In the genomic region with DNA sequence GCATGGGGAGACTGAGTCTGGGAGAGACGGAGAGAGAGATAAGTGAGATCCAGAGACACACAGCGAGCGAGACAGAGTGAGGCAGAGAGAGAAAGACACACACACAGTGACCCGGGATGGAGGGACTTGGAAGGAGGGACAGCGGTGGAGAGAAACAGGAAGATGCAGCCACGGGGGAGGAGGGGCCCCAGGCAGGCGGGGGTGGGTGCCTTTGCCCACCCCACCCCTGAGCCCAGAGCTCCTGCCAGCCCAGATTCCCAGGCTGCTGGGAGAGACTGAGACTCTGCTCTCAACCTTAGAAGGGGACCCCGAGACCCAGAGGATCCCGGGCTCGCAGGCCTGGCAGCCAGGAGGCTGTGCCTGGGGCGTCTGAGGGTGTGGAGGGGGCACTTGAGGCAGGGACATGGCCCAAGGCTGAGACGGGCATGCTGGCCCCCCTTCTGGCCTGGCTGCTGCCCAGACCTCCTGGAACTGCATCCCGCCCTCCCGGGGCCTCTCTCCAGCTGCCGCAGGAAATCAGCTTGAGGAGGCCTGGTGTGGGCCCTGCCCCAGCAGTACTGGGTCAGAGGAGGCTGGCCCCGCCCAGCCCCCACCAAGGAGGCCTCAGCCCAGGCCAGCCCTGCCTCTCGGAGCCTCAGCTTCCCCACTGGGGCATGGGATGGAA, we compare ENCODE assay signal across 9 cellular contexts. TPM values are rescaled to one million over a fixed set of nuclear protein-coding genes. Genes with fewer than 3 reads are reported as not detected.
A peak's percentile ranks its signal among the peaks of the same experiment; 100 is the strongest.
DNase-seq lines count a peak whose midpoint lies in the region; ATAC-seq, FAIRE-seq and TF ChIP-seq lines count a peak whose summit lies in the region.
"Had no signal": no experiment of that assay in that cellular context is flagged by ENCODE, and none has a peak within 500 bp of the region (broad histone marks: within the 10 kb centered on the region; RNA-seq: fewer than 3 reads in every experiment).

No MANE protein-coding gene starts in this region.

- H3K4me3 ChIP-seq in K562 (no peak overlapping the region), keratinocyte (ENCODE audit: control insufficient read depth in 2 of 3, extremely low read depth in 1 of 3, insufficient read depth in 2 of 3, low read depth in 1 of 3, low read length in 3 of 3) (no peak overlapping the region), skeletal muscle tissue (ENCODE audit: low read length in 3 of 3) (no peak overlapping the region)

- no peak for TF ChIP-seq RAD21 in K562 (CRISPR knock-in tag; conservative IDR thresholded peaks at IDR 0.05 in 1 of 2, IDR thresholded peaks at IDR 0.05 in 1 of 2)

- TF ChIP-seq EP300 in K562 (IDR thresholded peaks at IDR 0.05; ENCODE audit: low read length), result no peak

- dilution Hi-C loops in keratinocyte (cut with MboI; ENCODE audit: extremely low pct_ligation_motif_present, low sequenced_read_pairs), result no loop called here

- H3K27me3 Mint-ChIP-seq in activated CD4-positive, alpha-beta T cell treated with anti-CD3 and anti-CD28 coated beads for 36 hours, result no peaks in the 10 kb centered on the region

- POLR2A ChIA-PET in K562 (lab: Yijun Ruan, JAX), result interaction anchor here (0.9 kb wide), 1 partner anchor 11 kb away, joined by 3 read pairs; no protein-coding TSS in a partner anchor
- POLR2A ChIA-PET in activated CD4-positive, alpha-beta T cell treated with anti-CD3 and anti-CD28 coated beads for 36 hours (lab: Charles Lee), result no interaction called here

- no peaks in the 10 kb centered on the region for H4K20me1 ChIP-seq in K562 (replicated peaks; ENCODE audit: control insufficient read depth, insufficient read depth, low read length)
- no peaks in the 10 kb centered on the region for H4K20me1 ChIP-seq in keratinocyte (ENCODE audit: control insufficient read depth, extremely low read depth, insufficient read depth, low read length)

- no peaks in the 10 kb centered on the region for H3K4me1 Mint-ChIP-seq in activated CD4-positive, alpha-beta T cell treated with anti-CD3 and anti-CD28 coated beads for 36 hours

- H3K4me2 ChIP-seq in K562 (ENCODE audit: insufficient read depth, low read length) (no peak overlapping the region), keratinocyte (ENCODE audit: control insufficient read depth, extremely low read depth, insufficient read depth, low read depth, low read length) (no peak overlapping the region)

- H3K27ac Mint-ChIP-seq in activated CD4-positive, alpha-beta T cell treated with anti-CD3 and anti-CD28 coated beads for 36 hours, result no peak overlapping the region

- H3K36me3 ChIP-seq in K562 (ENCODE audit: control insufficient read depth, insufficient read depth, low read length) (peaks cover 29% of the 10 kb centered on the region; the same call in 1 of the 3 replicates), keratinocyte (ENCODE audit: control insufficient read depth in 2 of 2, extremely low read depth in 1 of 2, insufficient read depth in 2 of 2, low read length in 2 of 2) (no peaks in the 10 kb centered on the region), skeletal muscle tissue (ENCODE audit: control insufficient read depth in 3 of 3, insufficient read depth in 3 of 3, low read length in 3 of 3) (peaks cover 12 to 40% (median 36%) of the 10 kb centered on the region in 3 donors)

- H3K36me3 Mint-ChIP-seq in activated CD4-positive, alpha-beta T cell treated with anti-CD3 and anti-CD28 coated beads for 36 hours (ENCODE audit: low read depth), result no peaks in the 10 kb centered on the region

- H3K79me2 ChIP-seq in K562 (ENCODE audit: control insufficient read depth, insufficient read depth, low read length), result no peaks in the 10 kb centered on the region
- no peaks in the 10 kb centered on the region for H3K79me2 ChIP-seq in keratinocyte (ENCODE audit: control insufficient read depth, insufficient read depth, low read length)

- no TSS peak for BruUV-seq in K562 (replicated peaks; lab: Mats Ljungman, UMichigan)

- no peaks in the 10 kb centered on the region for H3K27me3 ChIP-seq in K562 (ENCODE audit: control insufficient read depth in 2 of 2, insufficient read depth in 2 of 2, low read length in 2 of 2)
- H3K27me3 ChIP-seq in keratinocyte (ENCODE audit: control insufficient read depth, extremely low read depth, insufficient read depth, low read length), result peaks cover 3% of the 10 kb centered on the region
- no peaks in the 10 kb centered on the region for H3K27me3 ChIP-seq in skeletal muscle tissue (ENCODE audit: control insufficient read depth in 3 of 3, insufficient read depth in 3 of 3, low read length in 3 of 3)

- WGBS in K562 (ENCODE audit: insufficient coverage, low coverage, missing lambda C conversion rate), result 87% methylated on average over 3 of the region's 17 CpGs

- intact Hi-C loops in K562 (cut with micrococcal nuclease), result no loop called here
- intact Hi-C loops in activated CD4-positive, alpha-beta T cell treated with anti-CD3 and anti-CD28 coated beads for 36 hours (cut with DNase I, micrococcal nuclease), result no loop called here

- H2AFZ ChIP-seq in K562 (ENCODE audit: low read depth, low read length), result no peak overlapping the region
- H2AFZ ChIP-seq in keratinocyte (ENCODE audit: control insufficient read depth, low read length), result peak overlapping the region; percentile 45

- FAIRE-seq in H54 (lab: Jason Lieb, UNC) (no peak), K562 (lab: Jason Lieb, UNC) (no peak), keratinocyte (lab: Jason Lieb, UNC) (no peak)

- H3K4me1 ChIP-seq in K562 (replicated peaks in 1 of 2; ENCODE audit: control insufficient read depth in 2 of 2, insufficient read depth in 2 of 2, low read length in 2 of 2), result peaks cover 0 to 35% of the 10 kb centered on the region in 2 experiments; a peak in 3 of 5 replicates
- no peaks in the 10 kb centered on the region for H3K4me1 ChIP-seq in keratinocyte (ENCODE audit: control insufficient read depth, extremely low read depth, insufficient read depth, low read length)
- peaks cover 67 to 77% (median 71%) of the 10 kb centered on the region in 3 donors for H3K4me1 ChIP-seq in skeletal muscle tissue (ENCODE audit: control insufficient read depth in 3 of 3, insufficient read depth in 3 of 3, low read length in 3 of 3)

- TF ChIP-seq CTCF in K562 (IDR thresholded peaks at IDR 0.05 in 2 of 3, conservative IDR thresholded peaks at IDR 0.05 in 1 of 3; ENCODE audit: insufficient read depth in 2 of 3, low read depth in 1 of 3, low read length in 3 of 3) (no peak), keratinocyte (optimal IDR thresholded peaks at IDR 0.05 in 1 of 3, IDR thresholded peaks at IDR 0.05 in 1 of 3, conservative IDR thresholded peaks at IDR 0.05 in 1 of 3; ENCODE audit: extremely low read depth in 1 of 3, insufficient read depth in 2 of 3, low read length in 3 of 3) (no peak)

- H3K9me1 ChIP-seq in K562 (ENCODE audit: control insufficient read depth, insufficient read depth, low read length) (no peaks in the 10 kb centered on the region), keratinocyte (ENCODE audit: control insufficient read depth, extremely low read depth, insufficient read depth, low read length) (no peaks in the 10 kb centered on the region)

- H3K4me3 Mint-ChIP-seq in activated CD4-positive, alpha-beta T cell treated with anti-CD3 and anti-CD28 coated beads for 36 hours, result no peak overlapping the region

- no peaks in the 10 kb centered on the region for H3K9me3 ChIP-seq in K562 (replicated peaks; ENCODE audit: control insufficient read depth, insufficient read depth, low read depth, low read length)
- no peaks in the 10 kb centered on the region for H3K9me3 ChIP-seq in keratinocyte (ENCODE audit: control insufficient read depth, low read depth, low read length)
- no peaks in the 10 kb centered on the region for H3K9me3 ChIP-seq in skeletal muscle tissue (ENCODE audit: control insufficient read depth in 3 of 3, low read length in 3 of 3)

- in situ Hi-C loops in K562 (cut with MboI), result no loop called here

- peak; percentile 62 for ATAC-seq in K562
- ATAC-seq in GM18868 (IDR thresholded peaks at IDR 0.05; ENCODE audit: unreplicated experiment), result no peak
- ATAC-seq in activated CD4-positive, alpha-beta T cell treated with anti-CD3 and anti-CD28 coated beads for 36 hours, result no peak

- DNase-seq in H54 (ENCODE audit: insufficient read length, low spot score) (peak; percentile 92), K562 (ENCODE audit: extremely low read depth in 1 of 4, low spot score in 3 of 4) (no peak), keratinocyte (ENCODE audit: low read depth, low spot score) (no peak), SKM-1 treated with dmso at 0.1 percent for 144 hours (lab: John Stamatoyannopoulos, UW; ENCODE audit: unreplicated experiment) (no peak)
- DNase-seq in stimulated activated CD4-positive, alpha-beta T cell treated with anti-CD3 and anti-CD28 coated beads, Interleukin-1b, Interleukin-23, amount 100 ng/mL, for 48 hours, result no peak
- no peak for DNase-seq in activated CD4-positive, alpha-beta T cell treated with anti-CD3 and anti-CD28 coated beads for 36 hours

- H3K9me3 Mint-ChIP-seq in activated CD4-positive, alpha-beta T cell treated with anti-CD3 and anti-CD28 coated beads for 36 hours (ENCODE audit: low read depth), result no peaks in the 10 kb centered on the region

- H3K27ac ChIP-seq in K562 (ENCODE audit: extremely low read depth, low read depth, low read length) (no peak overlapping the region), keratinocyte (ENCODE audit: control insufficient read depth, insufficient read depth, low read length) (no peak overlapping the region), skeletal muscle tissue (ENCODE audit: low read depth, low read length) (peak overlapping the region; percentile 75)

- TF ChIP-seq POLR2A in H54 (IDR thresholded peaks at IDR 0.05; ENCODE audit: low read depth, low read length) (no peak), K562 (conservative IDR thresholded peaks at IDR 0.05) (no peak)

- H3K9ac ChIP-seq in K562 (ENCODE audit: insufficient read depth in 1 of 2, low read depth in 2 of 2, low read length in 2 of 2), result no peak overlapping the region
- no peak overlapping the region for H3K9ac ChIP-seq in keratinocyte (ENCODE audit: control insufficient read depth, extremely low read depth, insufficient read depth, low read length)
- H3K9ac ChIP-seq in skeletal muscle tissue (ENCODE audit: low read depth in 1 of 3, low read length in 3 of 3), result peak overlapping the region in 2 of 3 donors; percentile 14 to 54

- CTCF ChIA-PET in K562 (lab: Yijun Ruan, JAX; ENCODE audit: low intra/inter-chr PET ratio), result no interaction called here
- CTCF ChIA-PET in activated CD4-positive, alpha-beta T cell treated with anti-CD3 and anti-CD28 coated beads for 36 hours (lab: Charles Lee), result no interaction called here

RNA-seq across cellular contexts. Expression of a gene that starts 18.1 kb away (rescaled TPM):
- not detected in 2 replicates for total RNA-seq in K562 (2011; cell fraction: chromatin; rRNA removed; ENCODE audit: low replicate concordance)
- not detected in 2 replicates for total RNA-seq in K562 (2011; cell fraction: nucleolus; rRNA removed)
- not detected in 2 replicates for total RNA-seq in K562 (2011; cell fraction: nucleoplasm; rRNA removed)
- total RNA-seq in K562 (2014; rRNA removed) (not detected in 2 replicates), K562 (2014; rRNA removed; fragmentation: Illumina TruSeq; extraction: Trizol) (not detected in 2 replicates), K562 (2015; rRNA removed; fragmentation: Illumina TruSeq; extraction: Trizol) (not detected in 2 replicates), K562 (2021) (not detected in 2 replicates), skeletal muscle tissue (not detected)
- polyA plus RNA-seq in K562 (2011; rRNA removed) (not detected in 2 replicates), K562 (2014; fragmentation: Illumina TruSeq; extraction: Trizol) (not detected in 2 replicates), K562 (2014; fragmentation: Nextera tagmentation; extraction: Ambion mirVana) (not detected), K562 (2014; rRNA removed) (not detected in 2 replicates), keratinocyte (not detected in 3 replicates)
- not detected in 2 replicates for polyA plus RNA-seq in K562 (2011; cell fraction: cytosol; rRNA removed)
- polyA plus RNA-seq in K562 (2011; cell fraction: nucleus; rRNA removed), result not detected in 2 replicates
- not detected in 2 replicates for polyA plus RNA-seq in K562 (2012)
- polyA minus RNA-seq in K562 (2011; rRNA and poly(A)+ RNA removed), result not detected in 2 replicates
- not detected in 2 replicates for polyA minus RNA-seq in K562 (2011; cell fraction: cytosol; rRNA and poly(A)+ RNA removed)
- not detected in 2 replicates for polyA minus RNA-seq in K562 (2011; cell fraction: nucleus; rRNA and poly(A)+ RNA removed)
- not detected for polyA plus RNA-seq in keratinocyte (2011; ENCODE audit: low read depth)
- polyA plus RNA-seq in keratinocyte (2011; cell fraction: cytosol; rRNA removed), result not detected in 2 replicates
- not detected in 2 replicates for polyA plus RNA-seq in keratinocyte (2011; cell fraction: nucleus; rRNA removed)
- polyA plus RNA-seq in keratinocyte (2012; ENCODE audit: low replicate concordance), result not detected in 2 replicates
- polyA minus RNA-seq in keratinocyte, result not detected in 3 replicates
- not detected for polyA minus RNA-seq in keratinocyte (2011; cell fraction: cytosol; rRNA and poly(A)+ RNA removed)
- not detected in 2 replicates for polyA minus RNA-seq in keratinocyte (2011; cell fraction: nucleus; rRNA and poly(A)+ RNA removed)
- total RNA-seq in activated CD4-positive, alpha-beta T cell treated with anti-CD3 and anti-CD28 coated beads for 36 hours, result not detected
- total RNA-seq: SK-MEL-5 had no signal

RNA-seq across cellular contexts. Expression of a gene that starts 32.6 kb away (rescaled TPM):
- total RNA-seq in K562 (2011; cell fraction: chromatin; rRNA removed; ENCODE audit: low replicate concordance), result not detected in 2 replicates
- not detected in 2 replicates for total RNA-seq in K562 (2011; cell fraction: nucleolus; rRNA removed)
- not detected in 2 replicates for total RNA-seq in K562 (2011; cell fraction: nucleoplasm; rRNA removed)
- total RNA-seq in K562 (2014; rRNA removed) (not detected in 2 replicates), K562 (2014; rRNA removed; fragmentation: Illumina TruSeq; extraction: Trizol) (not detected in 2 replicates), K562 (2015; rRNA removed; fragmentation: Illumina TruSeq; extraction: Trizol) (not detected in 2 replicates), K562 (2021) (not detected in 2 replicates), skeletal muscle tissue (not detected)
- polyA plus RNA-seq in K562 (2011; rRNA removed) (not detected in 2 replicates), K562 (2014; fragmentation: Illumina TruSeq; extraction: Trizol) (not detected in 2 replicates), K562 (2014; fragmentation: Nextera tagmentation; extraction: Ambion mirVana) (not detected), K562 (2014; rRNA removed) (not detected in 2 replicates), keratinocyte (not detected in 3 replicates)
- not detected in 2 replicates for polyA plus RNA-seq in K562 (2011; cell fraction: cytosol; rRNA removed)
- not detected in 2 replicates for polyA plus RNA-seq in K562 (2011; cell fraction: nucleus; rRNA removed)
- polyA plus RNA-seq in K562 (2012), result not detected in 2 replicates
- 0.06 TPM in 1 of 2 replicates, not detected in the other for polyA minus RNA-seq in K562 (2011; rRNA and poly(A)+ RNA removed)
- polyA minus RNA-seq in K562 (2011; cell fraction: cytosol; rRNA and poly(A)+ RNA removed), result not detected in 2 replicates
- not detected in 2 replicates for polyA minus RNA-seq in K562 (2011; cell fraction: nucleus; rRNA and poly(A)+ RNA removed)
- polyA plus RNA-seq in keratinocyte (2011; ENCODE audit: low read depth), result not detected
- not detected in 2 replicates for polyA plus RNA-seq in keratinocyte (2011; cell fraction: cytosol; rRNA removed)
- not detected in 2 replicates for polyA plus RNA-seq in keratinocyte (2011; cell fraction: nucleus; rRNA removed)
- polyA plus RNA-seq in keratinocyte (2012; ENCODE audit: low replicate concordance), result not detected in 2 replicates
- not detected in 3 replicates for polyA minus RNA-seq in keratinocyte
- polyA minus RNA-seq in keratinocyte (2011; cell fraction: cytosol; rRNA and poly(A)+ RNA removed), result not detected
- polyA minus RNA-seq in keratinocyte (2011; cell fraction: nucleus; rRNA and poly(A)+ RNA removed), result not detected in 2 replicates
- not detected for total RNA-seq in activated CD4-positive, alpha-beta T cell treated with anti-CD3 and anti-CD28 coated beads for 36 hours
- total RNA-seq: SK-MEL-5 had no signal

RNA-seq across cellular contexts. Expression of a gene that starts 45.4 kb away (rescaled TPM):
- 63.2 and 146 TPM in 2 replicates for total RNA-seq in K562 (2011; cell fraction: chromatin; rRNA removed; ENCODE audit: low replicate concordance)
- 60.7 and 67.2 TPM in 2 replicates for total RNA-seq in K562 (2011; cell fraction: nucleolus; rRNA removed)
- 60.1 and 91.1 TPM in 2 replicates for total RNA-seq in K562 (2011; cell fraction: nucleoplasm; rRNA removed)
- total RNA-seq in K562 (2014; rRNA removed) (10.6 and 17.2 TPM in 2 replicates), K562 (2014; rRNA removed; fragmentation: Illumina TruSeq; extraction: Trizol) (8.4 and 11.2 TPM in 2 replicates), K562 (2015; rRNA removed; fragmentation: Illumina TruSeq; extraction: Trizol) (18.6 and 18.8 TPM in 2 replicates), K562 (2021) (28.1 and 28.2 TPM in 2 replicates), skeletal muscle tissue (92.4 TPM)
- polyA plus RNA-seq in K562 (2011; rRNA removed) (14.0 and 18.1 TPM in 2 replicates), K562 (2014; fragmentation: Illumina TruSeq; extraction: Trizol) (28.8 and 33.3 TPM in 2 replicates), K562 (2014; fragmentation: Nextera tagmentation; extraction: Ambion mirVana) (under 1 TPM; 0.34 to 0.70 TPM), K562 (2014; rRNA removed) (24.8 and 24.9 TPM in 2 replicates), keratinocyte (0.09 to 0.36 TPM (median 0.25 TPM) in 3 replicates)
- polyA plus RNA-seq in K562 (2011; cell fraction: cytosol; rRNA removed), result 16.9 and 18.1 TPM in 2 replicates
- 98.5 and 119 TPM in 2 replicates for polyA plus RNA-seq in K562 (2011; cell fraction: nucleus; rRNA removed)
- polyA plus RNA-seq in K562 (2012), result 27.6 and 28.7 TPM in 2 replicates
- 10.0 and 13.0 TPM in 2 replicates for polyA minus RNA-seq in K562 (2011; rRNA and poly(A)+ RNA removed)
- polyA minus RNA-seq in K562 (2011; cell fraction: cytosol; rRNA and poly(A)+ RNA removed), result 16.8 and 20.7 TPM in 2 replicates
- polyA minus RNA-seq in K562 (2011; cell fraction: nucleus; rRNA and poly(A)+ RNA removed), result 24.2 and 31.4 TPM in 2 replicates
- polyA plus RNA-seq in keratinocyte (2011; ENCODE audit: low read depth), result 0.81 TPM
- 0.09 and 0.27 TPM in 2 replicates for polyA plus RNA-seq in keratinocyte (2011; cell fraction: cytosol; rRNA removed)
- polyA plus RNA-seq in keratinocyte (2011; cell fraction: nucleus; rRNA removed), result 0.61 and 0.93 TPM in 2 replicates
- 0.36 and 1.3 TPM in 2 replicates for polyA plus RNA-seq in keratinocyte (2012; ENCODE audit: low replicate concordance)
- polyA minus RNA-seq in keratinocyte, result 0.10 to 0.92 TPM (median 0.59 TPM) in 3 replicates
- not detected for polyA minus RNA-seq in keratinocyte (2011; cell fraction: cytosol; rRNA and poly(A)+ RNA removed)
- polyA minus RNA-seq in keratinocyte (2011; cell fraction: nucleus; rRNA and poly(A)+ RNA removed), result 1.8 and 1.9 TPM in 2 replicates
- 1 to 10 TPM; 3.1 to 4.6 TPM for total RNA-seq in activated CD4-positive, alpha-beta T cell treated with anti-CD3 and anti-CD28 coated beads for 36 hours

Comparison
In these comparisons a context has a peak if more than half of its experiments do, and no peak if none do; other contexts are left out.
1. H3K9ac ChIP-seq: peak in skeletal muscle tissue (2 of 3); none in K562 (0 of 2) and keratinocyte (single experiment).